ENCODE assay signal across 1 cellular context in the genomic region with DNA sequence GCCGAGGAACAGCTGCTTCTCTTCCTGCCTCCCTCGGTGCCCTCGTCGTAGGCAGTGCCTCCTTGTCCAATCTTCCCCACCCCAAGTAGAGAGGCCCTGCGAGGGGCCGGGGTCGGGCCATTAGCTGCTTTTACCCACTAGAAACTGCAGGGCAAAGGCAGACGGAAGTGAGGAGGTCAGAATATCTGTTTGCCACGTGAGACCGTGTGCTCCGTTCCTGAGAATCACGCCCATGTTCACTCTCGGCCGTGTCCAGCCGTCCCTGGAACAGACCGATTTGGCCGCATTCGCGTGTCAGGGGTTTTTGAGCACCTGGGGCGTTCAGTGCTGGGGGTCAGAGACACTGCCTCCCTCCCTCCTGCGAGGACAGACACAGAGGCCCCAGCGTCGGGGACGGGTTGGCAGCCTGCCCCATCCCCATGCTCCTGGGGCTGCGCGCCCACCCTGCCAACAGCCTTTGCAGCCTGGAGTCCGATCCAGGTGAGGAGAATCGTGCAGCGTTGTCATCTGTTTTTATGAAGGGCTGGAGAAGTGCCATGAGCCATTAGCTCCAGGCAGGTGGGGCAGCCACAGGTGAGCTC.
TF ChIP-seq lines count a peak whose summit lies in the region.

No MANE protein-coding gene starts in this region.

TF ChIP-seq in GM23338, 12 proteins besides CTCF, POLR2A, EP300 and RAD21 (continued from another document):
- TF ChIP-seq, protein P1, sequence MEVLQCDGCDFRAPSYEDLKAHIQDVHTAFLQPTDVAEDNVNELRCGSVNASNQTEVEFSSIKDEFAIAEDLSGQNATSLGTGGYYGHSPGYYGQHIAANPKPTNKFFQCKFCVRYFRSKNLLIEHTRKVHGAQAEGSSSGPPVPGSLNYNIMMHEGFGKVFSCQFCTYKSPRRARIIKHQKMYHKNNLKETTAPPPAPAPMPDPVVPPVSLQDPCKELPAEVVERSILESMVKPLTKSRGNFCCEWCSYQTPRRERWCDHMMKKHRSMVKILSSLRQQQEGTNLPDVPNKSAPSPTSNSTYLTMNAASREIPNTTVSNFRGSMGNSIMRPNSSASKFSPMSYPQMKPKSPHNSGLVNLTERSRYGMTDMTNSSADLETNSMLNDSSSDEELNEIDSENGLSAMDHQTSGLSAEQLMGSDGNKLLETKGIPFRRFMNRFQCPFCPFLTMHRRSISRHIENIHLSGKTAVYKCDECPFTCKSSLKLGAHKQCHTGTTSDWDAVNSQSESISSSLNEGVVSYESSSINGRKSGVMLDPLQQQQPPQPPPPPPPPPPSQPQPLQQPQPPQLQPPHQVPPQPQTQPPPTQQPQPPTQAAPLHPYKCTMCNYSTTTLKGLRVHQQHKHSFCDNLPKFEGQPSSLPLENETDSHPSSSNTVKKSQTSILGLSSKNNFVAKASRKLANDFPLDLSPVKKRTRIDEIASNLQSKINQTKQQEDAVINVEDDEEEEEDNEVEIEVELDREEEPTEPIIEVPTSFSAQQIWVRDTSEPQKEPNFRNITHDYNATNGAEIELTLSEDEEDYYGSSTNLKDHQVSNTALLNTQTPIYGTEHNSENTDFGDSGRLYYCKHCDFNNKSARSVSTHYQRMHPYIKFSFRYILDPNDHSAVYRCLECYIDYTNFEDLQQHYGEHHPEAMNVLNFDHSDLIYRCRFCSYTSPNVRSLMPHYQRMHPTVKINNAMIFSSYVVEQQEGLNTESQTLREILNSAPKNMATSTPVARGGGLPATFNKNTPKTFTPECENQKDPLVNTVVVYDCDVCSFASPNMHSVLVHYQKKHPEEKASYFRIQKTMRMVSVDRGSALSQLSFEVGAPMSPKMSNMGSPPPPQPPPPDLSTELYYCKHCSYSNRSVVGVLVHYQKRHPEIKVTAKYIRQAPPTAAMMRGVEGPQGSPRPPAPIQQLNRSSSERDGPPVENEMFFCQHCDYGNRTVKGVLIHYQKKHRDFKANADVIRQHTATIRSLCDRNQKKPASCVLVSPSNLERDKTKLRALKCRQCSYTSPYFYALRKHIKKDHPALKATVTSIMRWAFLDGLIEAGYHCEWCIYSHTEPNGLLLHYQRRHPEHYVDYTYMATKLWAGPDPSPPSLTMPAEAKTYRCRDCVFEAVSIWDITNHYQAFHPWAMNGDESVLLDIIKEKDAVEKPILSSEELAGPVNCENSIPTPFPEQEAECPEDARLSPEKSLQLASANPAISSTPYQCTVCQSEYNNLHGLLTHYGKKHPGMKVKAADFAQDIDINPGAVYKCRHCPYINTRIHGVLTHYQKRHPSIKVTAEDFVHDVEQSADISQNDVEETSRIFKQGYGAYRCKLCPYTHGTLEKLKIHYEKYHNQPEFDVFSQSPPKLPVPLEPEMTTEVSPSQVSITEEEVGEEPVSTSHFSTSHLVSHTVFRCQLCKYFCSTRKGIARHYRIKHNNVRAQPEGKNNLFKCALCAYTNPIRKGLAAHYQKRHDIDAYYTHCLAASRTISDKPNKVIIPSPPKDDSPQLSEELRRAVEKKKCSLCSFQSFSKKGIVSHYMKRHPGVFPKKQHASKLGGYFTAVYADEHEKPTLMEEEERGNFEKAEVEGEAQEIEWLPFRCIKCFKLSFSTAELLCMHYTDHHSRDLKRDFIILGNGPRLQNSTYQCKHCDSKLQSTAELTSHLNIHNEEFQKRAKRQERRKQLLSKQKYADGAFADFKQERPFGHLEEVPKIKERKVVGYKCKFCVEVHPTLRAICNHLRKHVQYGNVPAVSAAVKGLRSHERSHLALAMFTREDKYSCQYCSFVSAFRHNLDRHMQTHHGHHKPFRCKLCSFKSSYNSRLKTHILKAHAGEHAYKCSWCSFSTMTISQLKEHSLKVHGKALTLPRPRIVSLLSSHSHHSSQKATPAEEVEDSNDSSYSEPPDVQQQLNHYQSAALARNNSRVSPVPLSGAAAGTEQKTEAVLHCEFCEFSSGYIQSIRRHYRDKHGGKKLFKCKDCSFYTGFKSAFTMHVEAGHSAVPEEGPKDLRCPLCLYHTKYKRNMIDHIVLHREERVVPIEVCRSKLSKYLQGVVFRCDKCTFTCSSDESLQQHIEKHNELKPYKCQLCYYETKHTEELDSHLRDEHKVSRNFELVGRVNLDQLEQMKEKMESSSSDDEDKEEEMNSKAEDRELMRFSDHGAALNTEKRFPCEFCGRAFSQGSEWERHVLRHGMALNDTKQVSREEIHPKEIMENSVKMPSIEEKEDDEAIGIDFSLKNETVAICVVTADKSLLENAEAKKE (CRISPR knock-in tag; IDR thresholded peaks at IDR 0.05): no peak
- no peak for TF ChIP-seq CREB1 (CRISPR knock-in tag; IDR thresholded peaks at IDR 0.05; ENCODE audit: low read depth)
